ENCODE assay signal across 10 cellular contexts in genomic region chr6:165890404-165890735, GRCh38.
"Had no signal": no experiment of that assay in that cellular context is flagged by ENCODE, and none has a peak within 500 bp of the region (broad histone marks: within the 10 kb centered on the region; RNA-seq: fewer than 3 reads in every experiment).

No MANE protein-coding gene starts in this region.

- DNase-seq: activated B cell treated with CpG ODN at 0.5 μM for 24 hours; activated naive CD8-positive, alpha-beta T cell treated with anti-CD3 and anti-CD28 coated beads, Interleukin-2, amount 10 ng/mL, durations not matched to agents 7 days and 5 days; aorta; effector CD8-positive, alpha-beta T cell; left colon; lower lobe of right lung; T-helper 17 cell had no signal

- H3K27me3 ChIP-seq: pancreas had no signal

- H3K9me3 ChIP-seq: lower lobe of right lung, pancreas had no signal

- H3K27ac ChIP-seq: epithelial cell of prostate, lower lobe of right lung, pancreas had no signal

- H3K4me1 ChIP-seq: lower lobe of right lung, pancreas had no signal

- H3K36me3 ChIP-seq: lower lobe of right lung, pancreas had no signal

- ATAC-seq: left colon; lower lobe of right lung; stimulated activated memory B cell treated with anti-CD40 and anti-IgM and Interleukin-4, amounts not matched to agents 10 μg/mL and 1 μg/mL and 100 μg/mL, for 72 hours; T-helper 17 cell had no signal

- H3K4me3 ChIP-seq: lower lobe of right lung, pancreas had no signal
